8 cellular contexts compared by ENCODE assay signal in the genomic region with DNA sequence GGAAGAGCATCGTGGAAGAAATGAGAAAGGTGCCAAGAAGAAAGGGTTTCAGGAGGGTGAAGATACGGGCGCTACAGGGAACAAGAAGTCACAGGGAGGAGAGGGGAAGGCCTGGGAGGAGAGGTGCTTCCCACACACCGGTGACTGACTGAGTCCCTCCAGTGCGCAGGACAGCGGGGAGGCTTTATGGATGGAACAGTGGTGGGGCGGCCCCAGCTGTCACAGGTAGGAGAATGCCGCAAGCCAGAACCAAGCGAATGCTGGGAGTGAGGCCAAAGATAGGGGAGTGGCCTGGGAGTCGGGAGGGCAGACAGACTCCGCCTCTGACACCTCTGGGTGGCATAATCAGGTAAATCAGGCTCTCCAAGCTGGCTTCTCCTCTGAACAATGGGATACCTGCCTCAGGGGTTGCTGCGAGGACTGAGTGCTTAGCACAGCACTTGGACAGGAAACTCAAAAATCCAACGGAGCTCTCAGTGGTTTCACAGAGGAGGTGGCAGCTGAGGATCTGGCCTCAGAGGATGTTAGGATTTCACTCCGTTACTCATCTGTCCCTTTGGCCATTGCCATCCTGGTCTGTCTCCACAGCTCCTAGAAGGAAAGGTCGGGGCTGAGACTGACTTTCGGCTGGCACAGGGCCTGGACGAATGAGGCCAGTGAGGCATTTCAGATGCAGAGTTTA. TPM values are rescaled to one million over a fixed set of nuclear protein-coding genes. Genes with fewer than 3 reads are reported as not detected.
DNase-seq lines count a peak whose midpoint lies in the region; ATAC-seq and TF ChIP-seq lines count a peak whose summit lies in the region.

No MANE protein-coding gene starts in this region.

- H3K79me2 ChIP-seq in OCI-LY3 (ENCODE audit: low read length) = peaks cover 42% of the 10 kb centered on the region

- H2BK5ac ChIP-seq in neuronal stem cell (ENCODE audit: low read length) = no peak overlapping the region

- H3K4me2 ChIP-seq in OCI-LY3 (ENCODE audit: low read length) (peak overlapping the region; percentile 90), neuronal stem cell (ENCODE audit: insufficient read depth, low read length, poor library complexity, severe bottlenecking) (peak overlapping the region; percentile 90)

- no peak overlapping the region for H3K18ac ChIP-seq in neuronal stem cell (ENCODE audit: low read length)

- peaks cover 3% of the 10 kb centered on the region for H3K79me1 ChIP-seq in neuronal stem cell (ENCODE audit: low read depth, low read length)

- H3K9me3 ChIP-seq in OCI-LY3 (ENCODE audit: insufficient read depth, low read length) (no peaks in the 10 kb centered on the region), neuronal stem cell (replicated peaks in 1 of 2; ENCODE audit: control insufficient read depth in 2 of 2, insufficient read depth in 1 of 2, low read depth in 1 of 2, low read length in 2 of 2) (peaks cover 4 to 12% of the 10 kb centered on the region in 2 donors), thymus (ENCODE audit: control insufficient read depth) (no peaks in the 10 kb centered on the region)

- peaks cover 25% of the 10 kb centered on the region for H3K4me1 ChIP-seq in OCI-LY3 (ENCODE audit: low read length)
- H3K4me1 ChIP-seq in neuronal stem cell (ENCODE audit: control insufficient read depth in 2 of 2, insufficient read depth in 1 of 2, low read depth in 1 of 2, low read length in 2 of 2) = peaks cover 7 to 12% of the 10 kb centered on the region in 2 donors
- H3K4me1 ChIP-seq in thymus (ENCODE audit: control insufficient read depth, insufficient read depth, low read length) = peaks cover 12% of the 10 kb centered on the region

- H3K9ac ChIP-seq in OCI-LY3 (ENCODE audit: low read length) (peak overlapping the region; percentile 85), neuronal stem cell (ENCODE audit: low read depth, low read length, poor library complexity) (peak overlapping the region; percentile 64)

- H3K36me3 ChIP-seq in OCI-LY3 (replicated peaks; ENCODE audit: low read depth, low read length) (peaks cover 26% of the 10 kb centered on the region), neuronal stem cell (replicated peaks in 1 of 2; ENCODE audit: control insufficient read depth in 2 of 2, insufficient read depth in 2 of 2, low read length in 2 of 2) (peaks cover 15 to 33% of the 10 kb centered on the region in 2 donors), thymus (ENCODE audit: control insufficient read depth, insufficient read depth) (peaks cover 12% of the 10 kb centered on the region)

- no peak overlapping the region for H2BK15ac ChIP-seq in neuronal stem cell (ENCODE audit: low read length)

- H2BK12ac ChIP-seq in neuronal stem cell (ENCODE audit: low read length) = no peak overlapping the region

- DNase-seq in DMS79 (lab: John Stamatoyannopoulos, UW) (peak; percentile 94), HPDE6-E6E7 (ENCODE audit: extremely low spot score) (peak; percentile 96), activated T-helper 1 cell treated with Interleukin-2 at 50 U/mL for 16 hours (ENCODE audit: low read depth) (peak; percentile 40), fibroblast of pulmonary artery (ENCODE audit: low read depth) (no peak), neuronal stem cell (ENCODE audit: low spot score) (peak; percentile 50)

- H2AFZ ChIP-seq in OCI-LY3 (ENCODE audit: low read depth, low read length) (peak overlapping the region; percentile 61), neuronal stem cell (ENCODE audit: low read length) (peak overlapping the region; percentile 90)

- H3K27ac ChIP-seq in OCI-LY3 (ENCODE audit: low read length) (peak overlapping the region; percentile 53), neuronal stem cell (replicated peaks; ENCODE audit: low read length) (peak overlapping the region; percentile 38), thymus (ENCODE audit: low read depth) (peak overlapping the region; percentile 84)

- H3K4ac ChIP-seq in neuronal stem cell (ENCODE audit: low read length) = no peak overlapping the region

- no peak overlapping the region for H2BK120ac ChIP-seq in neuronal stem cell (ENCODE audit: low read depth, low read length)

- no peak for ATAC-seq in HG03175 (IDR thresholded peaks at IDR 0.05; ENCODE audit: unreplicated experiment)

- no peak overlapping the region for H3K23ac ChIP-seq in neuronal stem cell (ENCODE audit: low read depth, low read length, poor library complexity)

- no CpG with 5 or more reads among the region's 17 CpGs for WGBS in neuronal stem cell (ENCODE audit: extremely low coverage in 2 of 2, insufficient read length in 2 of 2, insufficient replicate concordance in 1 of 2), 2 donors
- 4% methylated on average over 17 of the region's 17 CpGs for WGBS in thymus

- no peak overlapping the region for H2AK5ac ChIP-seq in neuronal stem cell (ENCODE audit: low read depth, low read length)

- TF ChIP-seq CTCF in OCI-LY3 (IDR thresholded peaks at IDR 0.05; ENCODE audit: low read depth, low read length) (no peak), fibroblast of pulmonary artery (IDR thresholded peaks at IDR 0.05; ENCODE audit: low read length, missing control alignments) (no peak)

- peaks cover 20% of the 10 kb centered on the region for H4K20me1 ChIP-seq in OCI-LY3 (ENCODE audit: insufficient read depth, low read length)

- peak overlapping the region; percentile 96 for H3K4me3 ChIP-seq in OCI-LY3 (ENCODE audit: low read length)
- H3K4me3 ChIP-seq in fibroblast of pulmonary artery (replicated peaks; ENCODE audit: low read depth, low read length) = peak overlapping the region; percentile 90
- H3K4me3 ChIP-seq in neuronal stem cell (ENCODE audit: low read length in 2 of 2) = peak overlapping the region; percentile 32 to 85
- peak overlapping the region; percentile 83 for H3K4me3 ChIP-seq in thymus (ENCODE audit: low read length)

- H4K91ac ChIP-seq in neuronal stem cell (ENCODE audit: low read depth, low read length, poor library complexity) = no peak overlapping the region

- H4K8ac ChIP-seq in neuronal stem cell (ENCODE audit: low read depth, low read length) = no peak overlapping the region

- H3K27me3 ChIP-seq in OCI-LY3 (ENCODE audit: low read depth, low read length) = 0 out of 2 replicates have a peak, but pooled peaks cover 7% of the 10 kb centered on the region
- no peaks in the 10 kb centered on the region for H3K27me3 ChIP-seq in neuronal stem cell (ENCODE audit: control insufficient read depth in 3 of 3, insufficient read depth in 3 of 3, low read depth in 1 of 3, low read length in 3 of 3)
- no peaks in the 10 kb centered on the region for H3K27me3 ChIP-seq in thymus (ENCODE audit: control insufficient read depth, insufficient read depth)

- no peak overlapping the region for H3K14ac ChIP-seq in neuronal stem cell (ENCODE audit: low read length)

RNA-seq across cellular contexts. Expression of a gene that starts 0.8 kb away (rescaled TPM):
- 44.2 TPM for polyA plus RNA-seq in neuronal stem cell (2013, experiment 1 of 2)
- polyA plus RNA-seq in neuronal stem cell (2013, experiment 2 of 2) = 43.2 TPM
- polyA plus RNA-seq in thymus = 46.0 TPM

RNA-seq across cellular contexts. Expression of a gene that starts 35.4 kb away (rescaled TPM):
- polyA plus RNA-seq in neuronal stem cell (2013, experiment 1 of 2) = 4.5 TPM
- polyA plus RNA-seq in neuronal stem cell (2013, experiment 2 of 2) = 4.2 TPM
- 1.4 TPM for polyA plus RNA-seq in thymus

RNA-seq across cellular contexts. Expression of a gene that starts 47.1 kb away (rescaled TPM):
- 106 TPM for polyA plus RNA-seq in neuronal stem cell (2013, experiment 1 of 2)
- polyA plus RNA-seq in neuronal stem cell (2013, experiment 2 of 2) = 109 TPM
- polyA plus RNA-seq in thymus = 26.6 TPM

RNA-seq across cellular contexts. Expression of a gene that starts 51.4 kb away (rescaled TPM):
- 57.3 TPM for polyA plus RNA-seq in neuronal stem cell (2013, experiment 1 of 2)
- polyA plus RNA-seq in neuronal stem cell (2013, experiment 2 of 2) = 54.2 TPM
- polyA plus RNA-seq in thymus = 95.7 TPM

RNA-seq across cellular contexts. Expression of a gene that starts 54.1 kb away (rescaled TPM):
- polyA plus RNA-seq in neuronal stem cell (2013, experiment 1 of 2) = 49.7 TPM
- polyA plus RNA-seq in neuronal stem cell (2013, experiment 2 of 2) = 50.2 TPM
- 22.0 TPM for polyA plus RNA-seq in thymus
